16 cellular contexts compared by ENCODE assay signal in the genomic region with DNA sequence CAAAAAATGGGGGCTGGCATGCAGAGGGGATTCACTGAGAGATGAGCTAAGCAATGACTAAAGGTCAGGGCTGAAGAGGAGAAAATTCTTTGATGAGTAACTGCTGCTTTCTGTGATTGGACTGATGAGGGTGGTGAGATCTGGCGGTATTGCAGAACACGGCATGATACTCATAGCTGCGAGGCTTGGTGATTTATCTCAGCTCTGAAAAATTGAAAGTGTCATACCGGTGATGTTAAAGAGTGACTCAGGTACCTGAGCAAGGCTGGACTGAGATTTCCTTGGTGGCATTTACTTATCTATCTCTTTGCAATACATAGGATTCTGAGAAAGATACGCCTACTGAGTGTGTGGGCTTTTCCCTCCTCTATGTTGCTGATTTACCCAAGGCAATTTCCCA.
DNase-seq lines count a peak whose midpoint lies in the region; ATAC-seq and TF ChIP-seq lines count a peak whose summit lies in the region.
"Had no signal": no experiment of that assay in that cellular context is flagged by ENCODE, and none has a peak within 500 bp of the region (broad histone marks: within the 10 kb centered on the region; RNA-seq: fewer than 3 reads in every experiment).

No MANE protein-coding gene starts in this region.

- intact Hi-C loops in activated CD4-positive, alpha-beta memory T cell treated with anti-CD3 and anti-CD28 coated beads for 36 hours (cut with micrococcal nuclease) = no loop called here

- peaks cover 2% of the 10 kb centered on the region for H3K9me3 Mint-ChIP-seq in activated CD4-positive, alpha-beta memory T cell treated with anti-CD3 and anti-CD28 coated beads for 36 hours
- H3K9me3 Mint-ChIP-seq: CD4-positive, alpha-beta T cell; GM23338 had no signal

- H3K36me3 Mint-ChIP-seq in activated CD4-positive, alpha-beta memory T cell treated with anti-CD3 and anti-CD28 coated beads for 36 hours = no peaks in the 10 kb centered on the region

- DNase-seq in HPDE6-E6E7 (ENCODE audit: extremely low spot score) = peak; percentile 14
- DNase-seq in RWPE1 (ENCODE audit: low spot score) = peak; percentile 22
- DNase-seq in epithelial cell of esophagus (ENCODE audit: low read depth) = peak; percentile 75
- no peak for DNase-seq in activated CD4-positive, alpha-beta memory T cell treated with anti-CD3 and anti-CD28 coated beads for 36 hours
- no peak for DNase-seq in OCI-M2 (lab: John Stamatoyannopoulos, UW; ENCODE audit: unreplicated experiment)
- DNase-seq: BE2C; CD4-positive, alpha-beta T cell; DMS79; GF-D8; MG63; NCI-H1092; NCI-H146; NCI-H524 had no signal

- ATAC-seq in HG03432 (IDR thresholded peaks at IDR 0.05; ENCODE audit: unreplicated experiment) = no peak
- no peak for ATAC-seq in activated CD4-positive, CD25-positive, alpha-beta regulatory T cell treated with anti-CD3 and anti-CD28 coated beads, Interleukin-2, amount 50 U/mL, for 24 hours
- ATAC-seq: GM23338 had no signal

- CTCF ChIA-PET in RWPE1 (lab: Yijun Ruan, JAX) = no interaction called here
- CTCF ChIA-PET in activated CD4-positive, alpha-beta memory T cell treated with anti-CD3 and anti-CD28 coated beads for 36 hours (lab: Charles Lee) = no interaction called here

- TF ChIP-seq CTCF in RWPE1 (conservative IDR thresholded peaks at IDR 0.05; ENCODE audit: low read depth) = no peak
- TF ChIP-seq CTCF in epithelial cell of esophagus (IDR thresholded peaks at IDR 0.05; ENCODE audit: insufficient read depth, low read depth, low read length, missing control alignments) = no peak

- H3K27ac Mint-ChIP-seq in activated CD4-positive, alpha-beta memory T cell treated with anti-CD3 and anti-CD28 coated beads for 36 hours = no peak overlapping the region
- H3K27ac Mint-ChIP-seq: CD4-positive, alpha-beta T cell; GM23338 had no signal

- no peak overlapping the region for H3K4me3 Mint-ChIP-seq in activated CD4-positive, alpha-beta memory T cell treated with anti-CD3 and anti-CD28 coated beads for 36 hours
- H3K4me3 Mint-ChIP-seq: CD4-positive, alpha-beta T cell; GM23338 had no signal

- no peak overlapping the region for H3K27ac ChIP-seq in RWPE1

- H3K4me1 Mint-ChIP-seq in activated CD4-positive, alpha-beta memory T cell treated with anti-CD3 and anti-CD28 coated beads for 36 hours (ENCODE audit: low read depth) = no peaks in the 10 kb centered on the region

- no peaks in the 10 kb centered on the region for H3K27me3 Mint-ChIP-seq in activated CD4-positive, alpha-beta memory T cell treated with anti-CD3 and anti-CD28 coated beads for 36 hours
- H3K27me3 Mint-ChIP-seq: CD4-positive, alpha-beta T cell had no signal

- POLR2A ChIA-PET in RWPE1 (lab: Yijun Ruan, JAX; ENCODE audit: low non-redundant PET) = no interaction called here
- POLR2A ChIA-PET in activated CD4-positive, alpha-beta memory T cell treated with anti-CD3 and anti-CD28 coated beads for 36 hours (lab: Charles Lee) = no interaction called here

- no peak overlapping the region for H3K4me3 ChIP-seq in epithelial cell of esophagus (ENCODE audit: low read length)
- H3K4me3 ChIP-seq: GM23338, MG63 had no signal

Comparison
In these comparisons a context has a peak if more than half of its experiments do, and no peak if none do; other contexts are left out.
1. DNase-seq: peak in HPDE6-E6E7 (single experiment), RWPE1 (single experiment) and epithelial cell of esophagus (single experiment); none in activated CD4-positive, alpha-beta memory T cell treated with anti-CD3 and anti-CD28 coated beads for 36 hours (single experiment) and OCI-M2 (single experiment).